8 cellular contexts compared by ENCODE assay signal in genomic region chr12:76158518-76159321, GRCh38.
DNase-seq lines count a peak whose midpoint lies in the region; ATAC-seq and TF ChIP-seq lines count a peak whose summit lies in the region.

No MANE protein-coding gene starts in this region.

- peaks cover 9% of the 10 kb centered on the region for H3K4me1 Mint-ChIP-seq in Calu3 (ENCODE audit: low read depth, unreplicated experiment)

- H3K9me3 ChIP-seq in SU-DHL-6 (ENCODE audit: insufficient read depth, low read length): no peaks in the 10 kb centered on the region

- H3K4me2 ChIP-seq in SU-DHL-6 (ENCODE audit: low read depth, low read length, poor library complexity, severe bottlenecking): peak overlapping the region; percentile 42

- H3K79me2 ChIP-seq in SU-DHL-6 (ENCODE audit: insufficient read depth, low read length): no peaks in the 10 kb centered on the region

- CTCF ChIA-PET in Calu3 (lab: Charles Lee): interaction anchor here (1.3 kb wide), 1 partner anchor 298 kb away, joined by 4 read pairs; no protein-coding TSS in a partner anchor

- H3K9me2 ChIP-seq in SU-DHL-6 (replicated peaks; ENCODE audit: insufficient read depth, low read length): no peaks in the 10 kb centered on the region

- peak overlapping the region; percentile 48 for H3K27ac Mint-ChIP-seq in Calu3 (ENCODE audit: unreplicated experiment)

- BruUV-seq in Calu3 (replicated peaks; lab: Mats Ljungman, UMichigan): no TSS peak

- H2AFZ ChIP-seq in SU-DHL-6 (ENCODE audit: low read depth, low read length, severe bottlenecking): peak overlapping the region; percentile 67

- H3K9me3 Mint-ChIP-seq in Calu3 (ENCODE audit: low read depth, unreplicated experiment): no peaks in the 10 kb centered on the region

- ATAC-seq in GM19463 (IDR thresholded peaks at IDR 0.05; ENCODE audit: unreplicated experiment): peak; percentile 97
- peak; percentile 96 for ATAC-seq in HG03521 (IDR thresholded peaks at IDR 0.05; ENCODE audit: unreplicated experiment)

- TF ChIP-seq CTCF in Calu3 (IDR thresholded peaks at IDR 0.05; ENCODE audit: unreplicated experiment) (peak; percentile 73), SU-DHL-6 (IDR thresholded peaks at IDR 0.05; ENCODE audit: insufficient read depth, low read length, poor library complexity, severe bottlenecking) (peak; percentile 50)

- no peaks in the 10 kb centered on the region for H3F3A ChIP-seq in SU-DHL-6 (ENCODE audit: insufficient read depth)

- H3K27me3 Mint-ChIP-seq in Calu3 (ENCODE audit: unreplicated experiment): no peaks in the 10 kb centered on the region

- H3K4me3 ChIP-seq in SU-DHL-6 (ENCODE audit: insufficient read depth, low read length, poor library complexity, severe bottlenecking): no peak overlapping the region

- no peak overlapping the region; the same call in 1 of the 2 replicates for H3K9ac ChIP-seq in SU-DHL-6 (ENCODE audit: low read length)

- no peaks in the 10 kb centered on the region for H3K36me3 Mint-ChIP-seq in Calu3 (ENCODE audit: insufficient read depth, unreplicated experiment)

- no peak overlapping the region for H3K27ac ChIP-seq in SU-DHL-6 (ENCODE audit: low read depth, low read length)

- peak; percentile 78 for DNase-seq in Calu3
- peak; percentile 76 for DNase-seq in amniotic epithelial cell (ENCODE audit: low read depth)
- peak; percentile 45 for DNase-seq in iPS DF 19.7 (ENCODE audit: low read depth, low spot score)
- DNase-seq in stimulated activated CD4-positive, alpha-beta T cell treated with anti-CD3 and anti-CD28 coated beads, Interleukin-15, amount 100 ng/mL, for 1 hour (ENCODE audit: low read depth in 1 of 2, low spot score in 1 of 2): peak; percentile 8 to 29
- DNase-seq in NCI-H187 treated with DMSO at 0.1 percent for 48 hours (lab: John Stamatoyannopoulos, UW): no peak

- H3K4me3 Mint-ChIP-seq in Calu3 (ENCODE audit: low read depth, unreplicated experiment): peak overlapping the region; percentile 36

- H3K36me3 ChIP-seq in SU-DHL-6 (ENCODE audit: low read length): no peaks in the 10 kb centered on the region

- H3K27me3 ChIP-seq in SU-DHL-6 (ENCODE audit: low read length): no peaks in the 10 kb centered on the region

- H4K20me1 ChIP-seq in SU-DHL-6 (ENCODE audit: low read depth, low read length): no peaks in the 10 kb centered on the region

- intact Hi-C loops in Calu3 (cut with micrococcal nuclease; ENCODE audit: unreplicated experiment): loop anchor here (2.0 to 10.0 kb wide), 3 partner anchors 78 to 188 kb away; no protein-coding TSS in a partner anchor
